Comparison of ENCODE assay signal across 8 cellular contexts in the genomic region with DNA sequence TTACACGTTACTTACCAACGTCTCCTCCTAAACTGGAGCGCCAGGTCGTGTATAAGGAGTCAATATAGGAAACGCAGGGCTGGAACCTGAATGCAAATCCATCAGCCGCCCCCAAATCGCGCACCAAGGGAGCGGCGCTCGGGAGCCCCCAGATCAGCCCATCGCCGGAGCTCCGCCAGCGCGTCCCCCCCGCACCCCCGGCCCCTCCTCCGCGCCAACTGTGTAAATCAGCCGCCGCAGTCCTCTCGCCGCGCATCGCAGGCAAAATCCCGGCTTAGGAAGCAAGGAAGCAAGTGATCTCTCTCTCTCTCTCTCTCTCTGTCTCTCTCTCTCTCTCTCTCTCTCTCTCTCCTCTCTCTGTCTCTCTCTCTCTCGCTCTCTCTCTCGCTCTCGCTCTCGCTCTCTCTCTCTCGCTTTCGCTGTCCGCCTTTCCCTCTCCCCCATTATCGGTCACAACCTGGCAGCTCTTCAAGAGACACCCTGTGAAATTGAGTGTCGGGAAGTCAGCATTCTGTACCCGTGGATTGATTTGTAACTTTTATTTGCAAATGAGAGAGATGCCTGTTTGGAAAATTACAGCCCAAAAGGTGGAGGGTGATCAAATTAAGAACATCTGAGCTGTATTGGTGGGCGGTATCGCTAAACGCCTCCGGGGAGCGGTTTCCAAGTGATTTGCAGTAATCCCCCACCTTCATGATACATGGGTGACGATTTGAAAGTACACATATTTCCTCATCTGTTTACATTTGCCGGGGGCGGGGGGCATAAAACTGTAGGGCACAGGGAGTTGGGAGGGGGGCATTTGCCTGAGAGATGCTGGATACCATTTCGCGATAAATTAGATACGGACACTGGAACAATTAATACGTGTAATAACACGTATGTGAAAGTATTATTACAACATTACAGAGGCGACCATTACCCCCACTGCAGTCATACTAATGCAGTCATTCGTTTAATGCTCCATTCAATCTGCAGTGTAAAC. TPM values are rescaled to one million over a fixed set of nuclear protein-coding genes. Genes with fewer than 3 reads are reported as not detected.
DNase-seq lines count a peak whose midpoint lies in the region; ATAC-seq, FAIRE-seq and TF ChIP-seq lines count a peak whose summit lies in the region.

No MANE protein-coding gene starts in this region.

- TF ChIP-seq CTCF in heart left ventricle (IDR thresholded peaks at IDR 0.05): no peak
- TF ChIP-seq CTCF in GM12878 (IDR thresholded peaks at IDR 0.05 in 2 of 3, conservative IDR thresholded peaks at IDR 0.05 in 1 of 3; ENCODE audit: control insufficient read depth in 2 of 3, extremely low read depth in 1 of 3, insufficient read depth in 1 of 3, low read depth in 3 of 3, low read length in 3 of 3): no peak
- TF ChIP-seq CTCF in HepG2 (CRISPR knock-in tag; IDR thresholded peaks at IDR 0.05): no peak
- no peak for TF ChIP-seq CTCF in tibial artery (IDR thresholded peaks at IDR 0.05)

- intact Hi-C loops in heart left ventricle (cut with DNase I) (no loop called here), cardiac septum (cut with DNase I) (no loop called here), GM12878 (cut with micrococcal nuclease; ENCODE audit: unreplicated experiment) (no loop called here), HepG2 (cut with micrococcal nuclease; ENCODE audit: unreplicated experiment) (no loop called here), tibial artery (cut with DNase I; ENCODE audit: low total_unique reads) (no loop called here)

- H2AFZ ChIP-seq in GM12878 (ENCODE audit: control insufficient read depth, low read depth, low read length): no peak overlapping the region
- no peak overlapping the region for H2AFZ ChIP-seq in HepG2 (ENCODE audit: low read length)

- no peaks in the 10 kb centered on the region for H3K9me3 ChIP-seq in heart left ventricle
- H3K9me3 ChIP-seq in GM12878 (replicated peaks; ENCODE audit: control insufficient read depth, insufficient read depth, low read length): no peaks in the 10 kb centered on the region
- no peaks in the 10 kb centered on the region for H3K9me3 ChIP-seq in HepG2 (ENCODE audit: low read length)
- H3K9me3 ChIP-seq in tibial artery: no peaks in the 10 kb centered on the region

- CTCF ChIA-PET in GM12878 (lab: Yijun Ruan, JAX): no interaction called here
- CTCF ChIA-PET in HepG2 (lab: Yijun Ruan, JAX; ENCODE audit: low intra/inter-chr PET ratio, low total read pairs): no interaction called here

- no peaks in the 10 kb centered on the region for H3K79me2 ChIP-seq in GM12878 (ENCODE audit: control insufficient read depth, insufficient read depth, low read length)
- H3K79me2 ChIP-seq in HepG2 (ENCODE audit: insufficient read depth, low read length): no peaks in the 10 kb centered on the region

- H4K20me1 ChIP-seq in GM12878 (ENCODE audit: control insufficient read depth, insufficient read depth) (no peaks in the 10 kb centered on the region), HepG2 (ENCODE audit: insufficient read depth, low read length) (no peaks in the 10 kb centered on the region)

- no peak for TF ChIP-seq RAD21 in GM12878 (IDR thresholded peaks at IDR 0.05; ENCODE audit: insufficient read depth, low read depth, low read length)
- no peak for TF ChIP-seq RAD21 in HepG2 (CRISPR knock-in tag; IDR thresholded peaks at IDR 0.05)

- TF ChIP-seq POLR2A in heart left ventricle (IDR thresholded peaks at IDR 0.05) (no peak), GM12878 (IDR thresholded peaks at IDR 0.05; ENCODE audit: low read depth, low read length) (no peak), HepG2 (IDR thresholded peaks at IDR 0.05; ENCODE audit: insufficient read depth in 1 of 2, low read depth in 2 of 2, low read length in 2 of 2) (no peak)

- SMC1A ChIA-PET in GM12878 (lab: Charles Lee; ENCODE audit: uncharacterized antibody, unreplicated experiment): interaction anchor here (0.6 kb wide), 1 partner anchor 315 kb away, joined by 3 read pairs; no protein-coding TSS in a partner anchor

- RAD21 ChIA-PET in GM12878 (lab: Charles Lee; ENCODE audit: unreplicated experiment): no interaction called here

- in situ Hi-C loops in GM12878 (cut with MboI): no loop called here
- in situ Hi-C loops in HepG2 (cut with HindIII; ENCODE audit: extremely low pct_ligation_motif_present, low pct_unique_long_range_greater_than_20kb): no loop called here

- ATAC-seq in heart left ventricle (no peak), GM12878 (no peak), HepG2 (no peak; the same call in 2 of the 3 replicates), GM21367 (IDR thresholded peaks at IDR 0.05; ENCODE audit: unreplicated experiment) (no peak)

- H3K4me3 ChIP-seq in heart left ventricle (peak overlapping the region in 11 of 12 donors; percentile 15 to 53 (median 44)), GM12878 (no peak overlapping the region), HepG2 (replicated peaks in 1 of 3; ENCODE audit: insufficient read depth in 1 of 3, low read depth in 2 of 3, low read length in 3 of 3) (no peak overlapping the region), tibial artery (peak overlapping the region; percentile 38 to 54)

- H3K9ac ChIP-seq in GM12878 (ENCODE audit: control insufficient read depth, insufficient read depth, low read length) (no peak overlapping the region), HepG2 (ENCODE audit: insufficient read depth, low read depth, low read length) (no peak overlapping the region)

- FAIRE-seq in GM12878 (lab: Jason Lieb, UNC) (no peak), HepG2 (lab: Jason Lieb, UNC) (no peak)

- H3K36me3 ChIP-seq in heart left ventricle (no peaks in the 10 kb centered on the region), GM12878 (ENCODE audit: control insufficient read depth in 2 of 2, insufficient read depth in 2 of 2, low read length in 1 of 2) (no peaks in the 10 kb centered on the region), HepG2 (replicated peaks in 1 of 2; ENCODE audit: control insufficient read depth in 1 of 2, insufficient read depth in 2 of 2, low read length in 2 of 2) (no peaks in the 10 kb centered on the region), tibial artery (no peaks in the 10 kb centered on the region)

- 2 to 4% (median 4%) methylated on average over 48 to 52 of the region's 52 CpGs for WGBS in heart left ventricle, 4 donors
- 49% methylated on average over 36 of the region's 52 CpGs for WGBS in GM12878 (ENCODE audit: insufficient coverage, insufficient replicate concordance, low lambda C conversion rate, missing lambda C conversion rate)
- WGBS in HepG2 (ENCODE audit: low lambda C conversion rate): 31% methylated on average over 39 of the region's 52 CpGs

- POLR2A ChIA-PET in GM12878 (lab: Charles Lee) (no interaction called here), HepG2 (lab: Yijun Ruan, JAX) (no interaction called here)

- H3K27me3 ChIP-seq in heart left ventricle (peaks cover 24 to 97% (median 62%) of the 10 kb centered on the region in 9 donors), GM12878 (replicated peaks in 1 of 2; ENCODE audit: control insufficient read depth in 2 of 2, insufficient read depth in 2 of 2, low read length in 1 of 2) (peaks cover 7 to 11% of the 10 kb centered on the region in 2 experiments), HepG2 (ENCODE audit: control insufficient read depth in 1 of 2, insufficient read depth in 2 of 2, low read length in 2 of 2) (peaks cover 5 to 38% of the 10 kb centered on the region in 2 experiments; a peak in 4 of 5 replicates), tibial artery (peaks cover 6 to 63% of the 10 kb centered on the region in 2 donors)

- peak overlapping the region; percentile 3; the same call in 1 of the 2 replicates for H3K4me2 ChIP-seq in GM12878 (ENCODE audit: control insufficient read depth, insufficient read depth)
- peak overlapping the region; percentile 32; the same call in 1 of the 2 replicates for H3K4me2 ChIP-seq in HepG2 (ENCODE audit: low read depth, low read length)

- DNase-seq in heart left ventricle (no peak), cardiac septum (ENCODE audit: low spot score) (no peak), GM12878 (ENCODE audit: low read depth, low spot score) (no peak), HepG2 (ENCODE audit: low spot score) (no peak), tibial artery (peak in 1 of 2 donors; percentile 51), LoVo (ENCODE audit: low spot score) (no peak)
- no peak for DNase-seq in activated CD4-positive, alpha-beta T cell treated with anti-CD3 and anti-CD28 coated beads for 48 hours

- peak overlapping the region in 1 of 12 donors; percentile 49 for H3K27ac ChIP-seq in heart left ventricle
- H3K27ac ChIP-seq in GM12878 (ENCODE audit: control insufficient read depth, insufficient read depth): no peak overlapping the region
- H3K27ac ChIP-seq in HepG2 (ENCODE audit: extremely low read length, insufficient read depth, low read length): no peak overlapping the region
- no peak overlapping the region for H3K27ac ChIP-seq in tibial artery

- BruUV-seq in GM12878 (replicated peaks; lab: Mats Ljungman, UMichigan): no TSS peak
- BruUV-seq in HepG2 (replicated peaks; lab: Mats Ljungman, UMichigan): no TSS peak

- TF ChIP-seq EP300 in GM12878 (IDR thresholded peaks at IDR 0.05; ENCODE audit: borderline replicate concordance in 1 of 2, control insufficient read depth in 1 of 2, low read depth in 2 of 2, low read length in 2 of 2) (no peak), HepG2 (IDR thresholded peaks at IDR 0.05; ENCODE audit: low read depth in 2 of 2, low read length in 2 of 2) (no peak), HepG2 (CRISPR knock-in tag; IDR thresholded peaks at IDR 0.05; ENCODE audit: borderline replicate concordance) (no peak)

- H3K4me1 ChIP-seq in heart left ventricle (peaks cover 0 to 40% (median 16%) of the 10 kb centered on the region in 12 donors), GM12878 (ENCODE audit: control insufficient read depth, insufficient read depth, low read length) (no peaks in the 10 kb centered on the region), HepG2 (ENCODE audit: insufficient read depth, low read length) (no peaks in the 10 kb centered on the region; the same call in 1 of the 2 replicates), tibial artery (peaks cover 0 to 49% (median 25%) of the 10 kb centered on the region in 4 donors)

RNA-seq across cellular contexts. Expression of a gene that starts 0.7 kb away (rescaled TPM):
- not detected for total RNA-seq in heart left ventricle
- not detected for polyA plus RNA-seq in heart left ventricle
- not detected for total RNA-seq in cardiac septum
- not detected in 2 replicates for total RNA-seq in GM12878 (2013; cell fraction: nucleolus; rRNA removed)
- not detected in 2 replicates for total RNA-seq in GM12878 (2014; rRNA removed)
- not detected in 2 replicates for total RNA-seq in GM12878 (2014; rRNA removed; fragmentation: Illumina TruSeq; extraction: Trizol)
- not detected in 2 replicates for total RNA-seq in GM12878 (2021)
- not detected for polyA plus RNA-seq in GM12878 (2011; ENCODE audit: low read depth)
- polyA plus RNA-seq in GM12878 (2011; rRNA removed): 0.03 TPM in 1 of 2 replicates, not detected in the other
- polyA plus RNA-seq in GM12878 (2011; cell fraction: cytosol; rRNA removed): 0.01 and 0.02 TPM in 2 replicates
- polyA plus RNA-seq in GM12878 (2011; cell fraction: nucleus; rRNA removed): 0.03 TPM in 1 of 2 replicates, not detected in the other
- polyA plus RNA-seq in GM12878 (2012): not detected in 2 replicates
- polyA plus RNA-seq in GM12878 (2014; fragmentation: Illumina TruSeq; extraction: Trizol): not detected in 2 replicates
- polyA plus RNA-seq in GM12878 (2014; fragmentation: Nextera tagmentation; extraction: Ambion mirVana): not detected
- polyA plus RNA-seq in GM12878 (2014; rRNA removed): not detected in 2 replicates
- not detected for polyA plus RNA-seq in GM12878 (2016; fragmentation: Nextera tagmentation; extraction: Ambion mirVana)
- polyA minus RNA-seq in GM12878 (2011; rRNA and poly(A)+ RNA removed): not detected in 2 replicates
- polyA minus RNA-seq in GM12878 (2011; cell fraction: cytosol; rRNA and poly(A)+ RNA removed): not detected in 2 replicates
- 0.10 TPM in 1 of 2 replicates, not detected in the other for polyA minus RNA-seq in GM12878 (2011; cell fraction: nucleus; rRNA and poly(A)+ RNA removed)
- not detected in 2 replicates for total RNA-seq in HepG2 (2016; rRNA removed; fragmentation: Illumina TruSeq; extraction: Trizol)
- not detected in 2 replicates for total RNA-seq in HepG2 (2016; cell fraction: cytosol; rRNA removed; fragmentation: Illumina TruSeq; extraction: Trizol; ENCODE audit: low read depth)
- not detected in 2 replicates for total RNA-seq in HepG2 (2016; cell fraction: insoluble cytoplasmic fraction; rRNA removed; fragmentation: Illumina TruSeq; extraction: Trizol)
- not detected in 2 replicates for total RNA-seq in HepG2 (2016; cell fraction: membrane; rRNA removed; fragmentation: Illumina TruSeq; extraction: Trizol)
- not detected in 2 replicates for total RNA-seq in HepG2 (2016; cell fraction: nucleus; rRNA removed; fragmentation: Illumina TruSeq; extraction: Trizol)
- not detected in 2 replicates for polyA plus RNA-seq in HepG2 (2011; rRNA removed)
- polyA plus RNA-seq in HepG2 (2011; cell fraction: cytosol; rRNA removed): not detected in 2 replicates
- not detected in 2 replicates for polyA plus RNA-seq in HepG2 (2011; cell fraction: nucleus; rRNA removed)
- polyA plus RNA-seq in HepG2 (2012): not detected in 2 replicates
- not detected in 2 replicates for polyA plus RNA-seq in HepG2 (2016; cell fraction: cytosol; fragmentation: Illumina TruSeq; extraction: Trizol; ENCODE audit: low read depth)
- polyA plus RNA-seq in HepG2 (2016; cell fraction: insoluble cytoplasmic fraction; fragmentation: Illumina TruSeq; extraction: Trizol; ENCODE audit: low read depth): not detected in 2 replicates
- not detected in 2 replicates for polyA plus RNA-seq in HepG2 (2016; cell fraction: membrane; fragmentation: Illumina TruSeq; extraction: Trizol; ENCODE audit: low read depth)
- not detected in 2 replicates for polyA plus RNA-seq in HepG2 (2016; cell fraction: nucleus; fragmentation: Illumina TruSeq; extraction: Trizol; ENCODE audit: insufficient read depth, low read depth)
- polyA minus RNA-seq in HepG2 (2011; rRNA and poly(A)+ RNA removed; ENCODE audit: low replicate concordance): not detected in 2 replicates
- not detected in 2 replicates for polyA minus RNA-seq in HepG2 (2011; cell fraction: cytosol; rRNA and poly(A)+ RNA removed)
- polyA minus RNA-seq in HepG2 (2011; cell fraction: nucleus; rRNA and poly(A)+ RNA removed): not detected in 2 replicates

Comparison
In these comparisons a context has a peak if more than half of its experiments do, and no peak if none do; other contexts are left out.
1. H3K4me3 ChIP-seq: peak in heart left ventricle (11 of 12) and tibial artery (2 of 2); none in GM12878 (single experiment) and HepG2 (0 of 3).